In genomic region chr2:160345102-160345501, GRCh38 we compare ENCODE assay signal across 18 cellular contexts.
A peak's percentile ranks its signal among the peaks of the same experiment; 100 is the strongest.
DNase-seq lines count a peak whose midpoint lies in the region; ATAC-seq, FAIRE-seq and TF ChIP-seq lines count a peak whose summit lies in the region.
"Had no signal": no experiment of that assay in that cellular context is flagged by ENCODE, and none has a peak within 500 bp of the region (broad histone marks: within the 10 kb centered on the region; RNA-seq: fewer than 3 reads in every experiment).

No MANE protein-coding gene starts in this region.

- H3K79me2 ChIP-seq in OCI-LY3 (ENCODE audit: low read length) = no peaks in the 10 kb centered on the region

- H3K9me3 Mint-ChIP-seq in activated naive CD4-positive, alpha-beta T cell treated with anti-CD3 and anti-CD28 coated beads, Interleukin-2, amount 50 U/mL, for 24 hours = no peaks in the 10 kb centered on the region
- H3K9me3 Mint-ChIP-seq in stimulated activated naive CD8-positive, alpha-beta T cell treated with anti-CD3 and anti-CD28 coated beads, Interleukin-15, amount 100 ng/mL, for 72 hours = no peaks in the 10 kb centered on the region

- peak overlapping the region; percentile 96 for H3K27ac Mint-ChIP-seq in activated naive CD4-positive, alpha-beta T cell treated with anti-CD3 and anti-CD28 coated beads, Interleukin-2, amount 50 U/mL, for 24 hours
- H3K27ac Mint-ChIP-seq in stimulated activated naive CD8-positive, alpha-beta T cell treated with anti-CD3 and anti-CD28 coated beads, Interleukin-15, amount 100 ng/mL, for 72 hours = peak overlapping the region; percentile 84 to 93

- peaks cover 4% of the 10 kb centered on the region; the same call in 1 of the 2 replicates for H3K4me1 ChIP-seq in OCI-LY3 (ENCODE audit: low read length)
- H3K4me1 ChIP-seq in kidney (ENCODE audit: control insufficient read depth in 1 of 2, insufficient read depth in 1 of 2, low read depth in 1 of 2, low read length in 2 of 2) = peaks cover 9 to 34% of the 10 kb centered on the region in 2 donors

- H3K27me3 ChIP-seq in OCI-LY3 (ENCODE audit: low read depth, low read length) = no peaks in the 10 kb centered on the region
- H3K27me3 ChIP-seq: uterus had no signal

- ATAC-seq in stimulated activated naive CD8-positive, alpha-beta T cell treated with anti-CD3 and anti-CD28 coated beads, Interleukin-15, amount 100 ng/mL, for 72 hours = peak; percentile 82
- no peak for ATAC-seq in HG03378 (IDR thresholded peaks at IDR 0.05; ENCODE audit: unreplicated experiment)
- no peak for ATAC-seq in HG02970 (IDR thresholded peaks at IDR 0.05; ENCODE audit: low FRiP score, unreplicated experiment)
- ATAC-seq: esophagus mucosa, PC-3, SK-N-SH treated with all-trans-retinoic acid at 6 μM for 48 hours had no signal

- no peak overlapping the region for H2AFZ ChIP-seq in OCI-LY3 (ENCODE audit: low read depth, low read length)

- H4K20me1 ChIP-seq in OCI-LY3 (ENCODE audit: insufficient read depth, low read length) = no peaks in the 10 kb centered on the region

- intact Hi-C loops in kidney (cut with DNase I) = no loop called here

- no peak overlapping the region for H3K27ac ChIP-seq in OCI-LY3 (ENCODE audit: low read length)
- H3K27ac ChIP-seq in kidney (ENCODE audit: low read depth in 2 of 2, low read length in 2 of 2) = peak overlapping the region in 1 of 2 donors; percentile 50
- H3K27ac ChIP-seq: uterus, VCaP had no signal

- H3K4me1 Mint-ChIP-seq in activated naive CD4-positive, alpha-beta T cell treated with anti-CD3 and anti-CD28 coated beads, Interleukin-2, amount 50 U/mL, for 24 hours = peaks cover 91% of the 10 kb centered on the region
- peaks cover 76% of the 10 kb centered on the region for H3K4me1 Mint-ChIP-seq in stimulated activated naive CD8-positive, alpha-beta T cell treated with anti-CD3 and anti-CD28 coated beads, Interleukin-15, amount 100 ng/mL, for 72 hours

- H3K9me3 ChIP-seq in OCI-LY3 (ENCODE audit: insufficient read depth, low read length) = no peaks in the 10 kb centered on the region
- H3K9me3 ChIP-seq in kidney (ENCODE audit: control insufficient read depth in 1 of 2, low read length in 2 of 2) = no peaks in the 10 kb centered on the region
- H3K9me3 ChIP-seq: uterus had no signal

- H3K36me3 ChIP-seq in OCI-LY3 (replicated peaks; ENCODE audit: low read depth, low read length) (no peaks in the 10 kb centered on the region), kidney (ENCODE audit: control insufficient read depth in 1 of 2, insufficient read depth in 2 of 2, low read length in 2 of 2) (no peaks in the 10 kb centered on the region)
- H3K36me3 ChIP-seq: uterus had no signal

- TF ChIP-seq CTCF in OCI-LY3 (IDR thresholded peaks at IDR 0.05; ENCODE audit: low read depth, low read length) (no peak), kidney (IDR thresholded peaks at IDR 0.05; ENCODE audit: borderline replicate concordance, extremely low read depth, insufficient read depth) (no peak)

- no peaks in the 10 kb centered on the region for H3K27me3 Mint-ChIP-seq in activated naive CD4-positive, alpha-beta T cell treated with anti-CD3 and anti-CD28 coated beads, Interleukin-2, amount 50 U/mL, for 24 hours
- no peaks in the 10 kb centered on the region for H3K27me3 Mint-ChIP-seq in stimulated activated naive CD8-positive, alpha-beta T cell treated with anti-CD3 and anti-CD28 coated beads, Interleukin-15, amount 100 ng/mL, for 72 hours

- FAIRE-seq in kidney (lab: Jason Lieb, UNC) = no peak
- FAIRE-seq: H1 had no signal

- H3K4me2 ChIP-seq in OCI-LY3 (ENCODE audit: low read length) = peak overlapping the region; percentile 45

- H3K36me3 Mint-ChIP-seq in activated naive CD4-positive, alpha-beta T cell treated with anti-CD3 and anti-CD28 coated beads, Interleukin-2, amount 50 U/mL, for 24 hours = peaks cover 13% of the 10 kb centered on the region

- H3K4me3 ChIP-seq in OCI-LY3 (ENCODE audit: low read length) (no peak overlapping the region), kidney (ENCODE audit: low read length in 2 of 2) (peak overlapping the region; percentile 15 to 31)
- H3K4me3 ChIP-seq: uterus had no signal

- peak overlapping the region; percentile 70 for H3K4me3 Mint-ChIP-seq in activated naive CD4-positive, alpha-beta T cell treated with anti-CD3 and anti-CD28 coated beads, Interleukin-2, amount 50 U/mL, for 24 hours
- H3K4me3 Mint-ChIP-seq in stimulated activated naive CD8-positive, alpha-beta T cell treated with anti-CD3 and anti-CD28 coated beads, Interleukin-15, amount 100 ng/mL, for 72 hours = peak overlapping the region; percentile 70 to 93

- no peak for DNase-seq in activated naive CD4-positive, alpha-beta T cell (lab: John Stamatoyannopoulos, UW)
- DNase-seq in kidney = no peak
- DNase-seq in stimulated activated naive CD8-positive, alpha-beta T cell treated with anti-CD3 and anti-CD28 coated beads, Interleukin-15, amount 100 ng/mL, for 72 hours = no peak
- no peak for DNase-seq in central memory CD4-positive, alpha-beta T cell
- DNase-seq: islet precursor cell; NCI-H1694; NCI-H446 treated with DMSO at 0.1 percent for 48 hours; PC-3; stimulated activated naive CD4-positive, alpha-beta T cell treated with Interleukin-2 at 50 U/mL for 16 hours; uterus had no signal

- H3K9ac ChIP-seq in OCI-LY3 (ENCODE audit: low read length) (no peak overlapping the region), kidney (ENCODE audit: low read length in 2 of 2) (no peak overlapping the region)
